ENCODE assay signal across 9 cellular contexts in genomic region chr5:154575869-154576806, GRCh38.
DNase-seq lines count a peak whose midpoint lies in the region; ATAC-seq and TF ChIP-seq lines count a peak whose summit lies in the region.
"Had no signal": no experiment of that assay in that cellular context is flagged by ENCODE, and none has a peak within 500 bp of the region (broad histone marks: within the 10 kb centered on the region; RNA-seq: fewer than 3 reads in every experiment).

No MANE protein-coding gene starts in this region.

- H3K27me3 Mint-ChIP-seq in Caco-2 (ENCODE audit: insufficient read depth, unreplicated experiment): peaks cover 5% of the 10 kb centered on the region
- H3K27me3 Mint-ChIP-seq in CD4-positive, alpha-beta T cell: peaks cover 34% of the 10 kb centered on the region
- H3K27me3 Mint-ChIP-seq in activated CD4-positive, alpha-beta T cell treated with anti-CD3 and anti-CD28 coated beads for 36 hours: peaks cover 27% of the 10 kb centered on the region

- DNase-seq in Caco-2 (peak; percentile 12 to 57), cerebellar cortex (ENCODE audit: low spot score) (no peak), SKM-1 treated with dmso at 0.1 percent for 144 hours (lab: John Stamatoyannopoulos, UW; ENCODE audit: unreplicated experiment) (no peak)
- DNase-seq in CD4-positive, alpha-beta T cell: no peak
- no peak for DNase-seq in activated CD4-positive, alpha-beta T cell treated with anti-CD3 and anti-CD28 coated beads for 36 hours
- DNase-seq: activated CD4-positive, alpha-beta T cell treated with anti-CD3 and anti-CD28 coated beads, Interleukin-2, amount 10 ng/mL, durations not matched to agents 24 days and 14 days had no signal

- no peaks in the 10 kb centered on the region for H3K36me3 ChIP-seq in Caco-2 (ENCODE audit: control insufficient read depth, insufficient read depth, low read length)

- H3K36me3 Mint-ChIP-seq in Caco-2 (ENCODE audit: insufficient read depth, unreplicated experiment): no peaks in the 10 kb centered on the region
- no peaks in the 10 kb centered on the region for H3K36me3 Mint-ChIP-seq in CD4-positive, alpha-beta T cell (ENCODE audit: low read depth)
- no peaks in the 10 kb centered on the region for H3K36me3 Mint-ChIP-seq in activated CD4-positive, alpha-beta T cell treated with anti-CD3 and anti-CD28 coated beads for 36 hours (ENCODE audit: low read depth)

- H3K4me1 Mint-ChIP-seq in Caco-2 (ENCODE audit: low read depth, unreplicated experiment): no peaks in the 10 kb centered on the region
- no peaks in the 10 kb centered on the region for H3K4me1 Mint-ChIP-seq in CD4-positive, alpha-beta T cell (ENCODE audit: low read depth)
- no peaks in the 10 kb centered on the region for H3K4me1 Mint-ChIP-seq in activated CD4-positive, alpha-beta T cell treated with anti-CD3 and anti-CD28 coated beads for 36 hours
- H3K4me1 Mint-ChIP-seq: activated CD4-positive, alpha-beta T cell treated with anti-CD3 and anti-CD28 coated beads, Interleukin-2, amount 10 ng/mL, durations not matched to agents 24 days and 14 days had no signal

- no peaks in the 10 kb centered on the region for H3K9me3 Mint-ChIP-seq in Caco-2 (ENCODE audit: unreplicated experiment)
- no peaks in the 10 kb centered on the region for H3K9me3 Mint-ChIP-seq in CD4-positive, alpha-beta T cell
- H3K9me3 Mint-ChIP-seq in activated CD4-positive, alpha-beta T cell treated with anti-CD3 and anti-CD28 coated beads for 36 hours (ENCODE audit: low read depth): no peaks in the 10 kb centered on the region
- H3K9me3 Mint-ChIP-seq: activated CD4-positive, alpha-beta T cell treated with anti-CD3 and anti-CD28 coated beads, Interleukin-2, amount 10 ng/mL, durations not matched to agents 24 days and 14 days had no signal

- H3K4me1 ChIP-seq in Caco-2: peaks cover 5% of the 10 kb centered on the region; the same call in 1 of the 2 replicates

- no peak overlapping the region for H3K4me3 ChIP-seq in Caco-2 (ENCODE audit: low read depth, low read length)

- H3K4me3 Mint-ChIP-seq in Caco-2 (ENCODE audit: unreplicated experiment): no peak overlapping the region
- no peak overlapping the region for H3K4me3 Mint-ChIP-seq in CD4-positive, alpha-beta T cell
- H3K4me3 Mint-ChIP-seq in activated CD4-positive, alpha-beta T cell treated with anti-CD3 and anti-CD28 coated beads for 36 hours: no peak overlapping the region
- H3K4me3 Mint-ChIP-seq: activated CD4-positive, alpha-beta T cell treated with anti-CD3 and anti-CD28 coated beads, Interleukin-2, amount 10 ng/mL, durations not matched to agents 24 days and 14 days had no signal

- POLR2A ChIA-PET in Caco-2 (lab: Charles Lee): no interaction called here
- POLR2A ChIA-PET in CD4-positive, alpha-beta T cell (lab: Charles Lee): no interaction called here
- POLR2A ChIA-PET in activated CD4-positive, alpha-beta T cell treated with anti-CD3 and anti-CD28 coated beads for 36 hours (lab: Charles Lee): interaction anchor here (0.5 kb wide), 1 partner anchor 108 kb away, joined by 5 read pairs; no protein-coding TSS in a partner anchor

- H3K9me3 ChIP-seq in Caco-2: no peaks in the 10 kb centered on the region
- H3K9me3 ChIP-seq in CD4-positive, alpha-beta T cell (ENCODE audit: control insufficient read depth, low read length): no peaks in the 10 kb centered on the region

- BruUV-seq in Caco-2 (replicated peaks; lab: Mats Ljungman, UMichigan): no TSS peak

- no peak overlapping the region for H3K27ac Mint-ChIP-seq in Caco-2 (ENCODE audit: unreplicated experiment)
- H3K27ac Mint-ChIP-seq in CD4-positive, alpha-beta T cell: no peak overlapping the region
- no peak overlapping the region for H3K27ac Mint-ChIP-seq in activated CD4-positive, alpha-beta T cell treated with anti-CD3 and anti-CD28 coated beads for 36 hours
- H3K27ac Mint-ChIP-seq: activated CD4-positive, alpha-beta T cell treated with anti-CD3 and anti-CD28 coated beads, Interleukin-2, amount 10 ng/mL, durations not matched to agents 24 days and 14 days had no signal

- CTCF ChIA-PET in Caco-2 (lab: Charles Lee): interaction anchor here (1.0 to 2.0 kb wide), 2 partner anchors 55 to 72 kb away, joined by 4 to 9 read pairs; no protein-coding TSS in a partner anchor
- CTCF ChIA-PET in CD4-positive, alpha-beta T cell (lab: Charles Lee): no interaction called here
- CTCF ChIA-PET in activated CD4-positive, alpha-beta T cell treated with anti-CD3 and anti-CD28 coated beads for 36 hours (lab: Charles Lee): interaction anchor here (0.7 to 1.8 kb wide), 3 partner anchors 108 to 504 kb away, joined by 3 to 5 read pairs (median 4); no protein-coding TSS in a partner anchor

- no peaks in the 10 kb centered on the region for H3K27me3 ChIP-seq in Caco-2 (replicated peaks; ENCODE audit: control insufficient read depth, insufficient read depth, low read length)
- H3K27me3 ChIP-seq in CD4-positive, alpha-beta T cell (ENCODE audit: control insufficient read depth, insufficient read depth, low read length): peaks cover 7% of the 10 kb centered on the region

- ATAC-seq in GM19328 (IDR thresholded peaks at IDR 0.05; ENCODE audit: unreplicated experiment) (peak; percentile 92), HG03097 (IDR thresholded peaks at IDR 0.05; ENCODE audit: low FRiP score, unreplicated experiment) (peak; percentile 83)
- ATAC-seq in CD4-positive, alpha-beta T cell (ENCODE audit: poor library complexity): no peak
- ATAC-seq in activated CD4-positive, alpha-beta T cell treated with anti-CD3 and anti-CD28 coated beads for 36 hours: no peak

- intact Hi-C loops in Caco-2 (cut with micrococcal nuclease; ENCODE audit: unreplicated experiment): loop anchor here (1.0 to 2.0 kb wide), 2 partner anchors 55 to 109 kb away; no protein-coding TSS in a partner anchor
- intact Hi-C loops in CD4-positive, alpha-beta T cell (cut with DNase I, micrococcal nuclease): no loop called here
- intact Hi-C loops in activated CD4-positive, alpha-beta T cell treated with anti-CD3 and anti-CD28 coated beads for 36 hours (cut with DNase I, micrococcal nuclease): no loop called here

- H3K27ac ChIP-seq in VCaP: no peak overlapping the region
- H3K27ac ChIP-seq in CD4-positive, alpha-beta T cell (ENCODE audit: low read depth, low read length): no peak overlapping the region

- peak in 1 of 2 experiments; percentile 14 for TF ChIP-seq CTCF in Caco-2 (IDR thresholded peaks at IDR 0.05; ENCODE audit: insufficient read depth in 1 of 2, low read depth in 1 of 2, low read length in 1 of 2, severe bottlenecking in 1 of 2, unreplicated experiment in 1 of 2)
- TF ChIP-seq CTCF in VCaP (conservative IDR thresholded peaks at IDR 0.05): peak; percentile 55
- no peak for TF ChIP-seq CTCF in CD4-positive, alpha-beta T cell (IDR thresholded peaks at IDR 0.05)

Comparison
In these comparisons a context has a peak if more than half of its experiments do, and no peak if none do; other contexts are left out.
1. DNase-seq: peak in Caco-2 (2 of 2); none in cerebellar cortex (single experiment), SKM-1 treated with dmso at 0.1 percent for 144 hours (single experiment), CD4-positive, alpha-beta T cell (0 of 10) and activated CD4-positive, alpha-beta T cell treated with anti-CD3 and anti-CD28 coated beads for 36 hours (single experiment).
2. ATAC-seq: peak in GM19328 (single experiment) and HG03097 (single experiment); none in CD4-positive, alpha-beta T cell (single experiment) and activated CD4-positive, alpha-beta T cell treated with anti-CD3 and anti-CD28 coated beads for 36 hours (single experiment).